In genomic region chr3:140571836-140572235, GRCh38 we compare ENCODE assay signal across 27 cellular contexts.
"Had no signal": no experiment of that assay in that cellular context is flagged by ENCODE, and none has a peak within 500 bp of the region (broad histone marks: within the 10 kb centered on the region; RNA-seq: fewer than 3 reads in every experiment).

No MANE protein-coding gene starts in this region.

- H3K36me3 Mint-ChIP-seq: activated naive CD8-positive, alpha-beta T cell treated with anti-CD3 and anti-CD28 coated beads, Interleukin-2, amount 10 ng/mL, durations not matched to agents 7 days and 5 days; WTC11 had no signal

- H3K4me1 Mint-ChIP-seq: activated naive CD8-positive, alpha-beta T cell treated with anti-CD3 and anti-CD28 coated beads, Interleukin-2, amount 10 ng/mL, durations not matched to agents 7 days and 5 days; central memory CD8-positive, alpha-beta T cell; WTC11 had no signal

- H3K9me3 Mint-ChIP-seq: activated naive CD8-positive, alpha-beta T cell treated with anti-CD3 and anti-CD28 coated beads, Interleukin-2, amount 10 ng/mL, durations not matched to agents 7 days and 5 days; WTC11 had no signal

- H3K4me3 ChIP-seq: breast epithelium, K562 had no signal

- H3K27ac ChIP-seq: breast epithelium, RWPE1 had no signal

- H3K36me3 ChIP-seq: breast epithelium had no signal

- DNase-seq: activated CD4-positive, alpha-beta T cell treated with anti-CD3 and anti-CD28 coated beads for 48 hours; activated CD4-positive, alpha-beta T cell treated with anti-CD3 and anti-CD28 coated beads, Interleukin-2, amount 50 U/mL, for 4 hours; activated CD4-positive, CD25-positive, alpha-beta regulatory T cell treated with anti-CD3 and anti-CD28 coated beads, Interleukin-2, amount 50 U/mL, for 72 hours; activated CD8-positive, alpha-beta memory T cell treated with anti-CD3 and anti-CD28 coated beads, Interleukin-2, amount 50 U/mL, for 48 hours; activated CD8-positive, alpha-beta T cell treated with anti-CD3 and anti-CD28 coated beads, Interleukin-2, amount 10 ng/mL, durations not matched to agents 7 days and 5 days; activated naive CD4-positive, alpha-beta T cell treated with anti-CD3 and anti-CD28 coated beads, Interleukin-2, amount 50 U/mL, for 16 hours; activated naive CD8-positive, alpha-beta T cell treated with anti-CD3 and anti-CD28 coated beads, Interleukin-2, amount 10 ng/mL, durations not matched to agents 7 days and 5 days; activated T-cell treated with anti-CD3 and anti-CD28 coated beads, Interleukin-2, amount 50 U/mL, for 1 hour; aorta; Kasumi-1; NCI-H1105 treated with DMSO at 0.1 percent for 48 hours; NCI-H1436 treated with DMSO at 0.1 percent for 48 hours; NCI-H187 treated with DMSO at 0.1 percent for 48 hours; NCI-H2081 treated with DMSO at 0.1 percent for 48 hours; NCI-H526; NCI-H774; NK-92 treated with Interleukin-12 subunit alpha and Interleukin-12 subunit beta, amount 100 ng/mL, for 24 hours; OCI-M1; SHP77 treated with DMSO at 0.1 percent for 48 hours; T-helper 17 cell; T-helper 9 cell had no signal

- ATAC-seq: activated CD8-positive, alpha-beta T cell treated with anti-CD3 and anti-CD28 coated beads, Interleukin-2, amount 10 ng/mL, durations not matched to agents 7 days and 5 days; K562; Panc1; T-helper 17 cell had no signal

- H3K27me3 Mint-ChIP-seq: central memory CD8-positive, alpha-beta T cell had no signal

- H3K27me3 ChIP-seq: breast epithelium had no signal

- H3K27ac Mint-ChIP-seq: activated CD8-positive, alpha-beta T cell treated with anti-CD3 and anti-CD28 coated beads, Interleukin-2, amount 10 ng/mL, durations not matched to agents 7 days and 5 days; activated naive CD8-positive, alpha-beta T cell treated with anti-CD3 and anti-CD28 coated beads, Interleukin-2, amount 10 ng/mL, durations not matched to agents 7 days and 5 days; T-helper 17 cell; WTC11 had no signal

- H3K4me3 Mint-ChIP-seq: activated CD8-positive, alpha-beta T cell treated with anti-CD3 and anti-CD28 coated beads, Interleukin-2, amount 10 ng/mL, durations not matched to agents 7 days and 5 days; activated naive CD8-positive, alpha-beta T cell treated with anti-CD3 and anti-CD28 coated beads, Interleukin-2, amount 10 ng/mL, durations not matched to agents 7 days and 5 days; central memory CD8-positive, alpha-beta T cell; T-helper 17 cell; WTC11 had no signal

- FAIRE-seq: K562 had no signal

- H3K9me3 ChIP-seq: breast epithelium had no signal
